ENCODE assay signal across 11 cellular contexts in the genomic region with DNA sequence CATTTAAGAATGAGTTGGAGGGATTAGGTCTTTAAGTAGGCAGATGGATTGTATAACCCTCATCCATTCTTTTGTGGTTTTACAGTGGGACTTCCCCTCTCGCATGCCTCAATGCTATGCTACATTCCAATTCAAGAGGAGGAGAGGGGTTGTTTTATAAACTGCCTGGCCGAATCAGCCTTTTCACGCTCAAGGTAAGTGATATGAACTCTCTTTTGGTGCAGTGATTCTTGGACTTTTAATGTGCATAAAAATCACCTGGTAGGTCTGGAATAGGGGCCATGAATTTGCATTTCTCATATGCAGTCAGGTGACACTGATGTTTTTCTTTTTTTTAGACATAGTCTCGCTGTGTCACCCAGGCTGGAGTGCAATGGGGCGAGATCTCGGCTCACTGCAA. TPM values are rescaled to one million over a fixed set of nuclear protein-coding genes. Genes with fewer than 3 reads are reported as not detected.
DNase-seq lines count a peak whose midpoint lies in the region; TF ChIP-seq lines count a peak whose summit lies in the region.
"Had no signal": no experiment of that assay in that cellular context is flagged by ENCODE, and none has a peak within 500 bp of the region (broad histone marks: within the 10 kb centered on the region; RNA-seq: fewer than 3 reads in every experiment).

No MANE protein-coding gene starts in this region.

- in situ Hi-C loops in GM23248 (cut with MboI) = no loop called here

- H3F3A ChIP-seq in GM23248 (ENCODE audit: insufficient read depth) = peaks cover 19% of the 10 kb centered on the region

- TF ChIP-seq POLR2A in adrenal gland (IDR thresholded peaks at IDR 0.05) = no peak

- intact Hi-C loops in adrenal gland (cut with DNase I) = no loop called here

- H3K27ac ChIP-seq in GM23248 (no peak overlapping the region), SJCRH30 (no peak overlapping the region), adrenal gland (no peak overlapping the region)

- peaks cover 28% of the 10 kb centered on the region; the same call in 1 of the 2 replicates for H4K20me1 ChIP-seq in GM23248 (ENCODE audit: insufficient read depth)

- no peak overlapping the region for H2AFZ ChIP-seq in GM23248

- TF ChIP-seq CTCF in AG10803 (conservative IDR thresholded peaks at IDR 0.05; ENCODE audit: low read length) = no peak
- TF ChIP-seq CTCF in adrenal gland (IDR thresholded peaks at IDR 0.05) = no peak

- 94 to 97% methylated on average over 6 of the region's 6 CpGs for WGBS in GM23248 (ENCODE audit: low coverage in 1 of 2, low lambda C conversion rate in 2 of 2, missing lambda C conversion rate in 2 of 2), 2 experiments
- WGBS in adrenal gland, 4 donors = 81 to 93% (median 85%) methylated on average over 6 of the region's 6 CpGs

- H3K36me3 ChIP-seq in GM23248 (ENCODE audit: low read depth) = peaks cover 16% of the 10 kb centered on the region
- peaks cover 39% of the 10 kb centered on the region for H3K36me3 ChIP-seq in SJCRH30
- H3K36me3 ChIP-seq in adrenal gland (replicated peaks in 1 of 2) = peaks cover 0 to 44% of the 10 kb centered on the region in 2 donors

- H3K79me2 ChIP-seq in GM23248 (ENCODE audit: insufficient read depth) = peaks cover 100% of the 10 kb centered on the region

- H3K4me2 ChIP-seq in GM23248 (ENCODE audit: unreplicated experiment) = no peak overlapping the region

- H3K9me2 ChIP-seq in GM23248 (ENCODE audit: insufficient read depth) = no peaks in the 10 kb centered on the region

- no peak overlapping the region for H3K9ac ChIP-seq in GM23248

- H3K9me3 ChIP-seq in GM23248 (ENCODE audit: low read depth) (no peaks in the 10 kb centered on the region), SJCRH30 (replicated peaks) (no peaks in the 10 kb centered on the region), adrenal gland (replicated peaks in 1 of 3) (no peaks in the 10 kb centered on the region)

- H3K27me3 ChIP-seq in GM23248 (replicated peaks; ENCODE audit: insufficient read depth) (no peaks in the 10 kb centered on the region), SJCRH30 (no peaks in the 10 kb centered on the region), adrenal gland (no peaks in the 10 kb centered on the region)

- H3K4me1 ChIP-seq in GM23248 (ENCODE audit: insufficient read depth) = peaks cover 12% of the 10 kb centered on the region
- peaks cover 11% of the 10 kb centered on the region; the same call in 1 of the 2 replicates for H3K4me1 ChIP-seq in SJCRH30
- peaks cover 5 to 51% of the 10 kb centered on the region in 2 donors for H3K4me1 ChIP-seq in adrenal gland (replicated peaks in 1 of 2)

- H3K4me3 ChIP-seq in AG10803 (ENCODE audit: low read length) = no peak overlapping the region
- H3K4me3 ChIP-seq in GM23248 = no peak overlapping the region
- H3K4me3 ChIP-seq in SJCRH30 = no peak overlapping the region
- H3K4me3 ChIP-seq in adrenal gland = no peak overlapping the region

- DNase-seq in AG10803 (ENCODE audit: low read depth) (peak; percentile 35), GM23248 (peak; percentile 2), SJCRH30 (peak; percentile 22 to 38), kidney glomerular epithelial cell (lab: John Stamatoyannopoulos, UW) (peak; percentile 64), dermis blood vessel endothelial cell (no peak), adrenal gland (no peak), amniotic stem cell (lab: John Stamatoyannopoulos, UW) (no peak)
- no peak for DNase-seq in activated CD4-positive, alpha-beta T cell treated with anti-CD3 and anti-CD28 coated beads, Interleukin-2, amount 50 U/mL, for 1 hour
- DNase-seq: cortex of kidney, head of caudate nucleus, NCI-H748 treated with DMSO at 0.1 percent for 48 hours had no signal

RNA-seq across cellular contexts. Expression of gene ASXL1, which starts 10.8 kb away (rescaled TPM):
- 38.8 and 39.9 TPM in 2 replicates for total RNA-seq in GM23248 (2014; rRNA removed; shearing (Covaris generic))
- polyA plus RNA-seq in GM23248 (2016; fragmentation: Nextera tagmentation; extraction: Ambion mirVana) (13.8 and 18.7 TPM in 2 replicates), adrenal gland (10 to 100 TPM; 19.9 to 59.3 (median 43.6) TPM)
- total RNA-seq in SJCRH30 (2014; rRNA removed; shearing (Covaris generic)) = 54.4 and 56.0 TPM in 2 replicates
- total RNA-seq in dermis blood vessel endothelial cell (53.4 and 62.1 TPM in 2 replicates), adrenal gland (10 to 100 TPM; 26.4 to 75.1 (median 51.8) TPM)

Comparison
In these comparisons a context has a peak if more than half of its experiments do, and no peak if none do; other contexts are left out.
1. DNase-seq: peak in AG10803 (single experiment), GM23248 (single experiment), SJCRH30 (2 of 2) and kidney glomerular epithelial cell (single experiment); none in dermis blood vessel endothelial cell (single experiment), adrenal gland (0 of 7), activated CD4-positive, alpha-beta T cell treated with anti-CD3 and anti-CD28 coated beads, Interleukin-2, amount 50 U/mL, for 1 hour (single experiment) and amniotic stem cell (single experiment).